8 cellular contexts compared by ENCODE assay signal in the genomic region with DNA sequence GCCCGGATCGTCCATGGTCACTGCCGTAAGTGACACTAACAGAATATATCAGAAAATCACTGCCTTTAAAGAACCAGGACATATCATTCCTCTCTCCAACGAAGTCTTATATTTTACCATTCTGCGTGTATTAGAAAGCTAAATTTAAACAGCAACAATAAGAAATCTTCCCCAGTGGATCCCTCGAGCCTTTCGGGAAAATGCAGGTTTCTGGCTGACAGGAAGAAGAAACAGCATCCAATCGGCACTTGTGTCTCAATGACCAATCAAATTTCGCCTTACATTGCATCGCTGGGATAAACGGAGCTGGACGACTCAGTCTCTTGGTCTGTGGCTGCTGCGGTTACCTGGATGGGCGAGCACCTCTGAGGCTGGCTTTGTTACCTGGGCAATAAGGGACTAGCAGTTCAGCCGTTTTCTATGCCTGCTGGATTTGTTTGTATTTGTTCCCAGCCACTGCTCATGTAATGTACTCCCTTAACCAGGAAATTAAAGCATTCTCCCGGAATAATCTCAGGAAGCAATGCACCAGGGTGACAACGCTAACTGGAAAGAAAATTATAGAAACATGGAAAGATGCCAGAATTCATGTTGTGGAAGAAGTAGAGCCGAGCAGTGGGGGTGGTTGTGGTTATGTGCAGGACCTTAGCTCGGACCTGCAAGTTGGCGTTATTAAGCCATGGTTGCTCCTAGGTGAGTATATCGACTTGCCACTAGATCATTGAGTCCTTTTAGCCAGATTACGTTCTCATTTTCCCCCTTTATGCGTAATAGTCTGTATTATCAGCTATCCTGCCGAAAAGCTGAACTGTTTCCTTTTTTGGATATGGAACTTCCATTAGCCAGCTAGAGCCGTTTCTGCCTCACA. TPM values are rescaled to one million over a fixed set of nuclear protein-coding genes. Genes with fewer than 3 reads are reported as not detected.
A peak's percentile ranks its signal among the peaks of the same experiment; 100 is the strongest.
DNase-seq lines count a peak whose midpoint lies in the region; ATAC-seq lines count a peak whose summit lies in the region.

A gene with protein sequence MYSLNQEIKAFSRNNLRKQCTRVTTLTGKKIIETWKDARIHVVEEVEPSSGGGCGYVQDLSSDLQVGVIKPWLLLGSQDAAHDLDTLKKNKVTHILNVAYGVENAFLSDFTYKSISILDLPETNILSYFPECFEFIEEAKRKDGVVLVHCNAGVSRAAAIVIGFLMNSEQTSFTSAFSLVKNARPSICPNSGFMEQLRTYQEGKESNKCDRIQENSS (plus strand): TSS at position 281 of the 868 bp plus-strand sequence. CDS start 187 bp downstream, at position 468.

- H3K4me3 Mint-ChIP-seq in activated CD4-positive, alpha-beta T cell treated with anti-CD3 and anti-CD28 coated beads, Interleukin-2, amount 10 ng/mL, durations not matched to agents 24 days and 14 days, result peak within 1 kb of the TSS; percentile 85
- H3K4me3 Mint-ChIP-seq in dendritic cell treated with granulocyte-macrophage colony-stimulating factor and Interleukin-4, amounts not matched to agents 40 ng/mL and 50 ng/mL, for 4 days, result peak within 1 kb of the TSS; percentile 86

- H3K27ac ChIP-seq in BLaER1 treated with 17β-estradiol and CSF1 and Interleukin-3, amounts not matched to agents 10 nM and 100 nM, result peak within 1 kb of the TSS in 10 of 11 experiments; percentile 40 to 70 (median 56); a peak in 19 of 22 replicates

- DNase-seq in GM19240 (ENCODE audit: insufficient read length, low spot score), result peak; percentile 60
- DNase-seq in NCI-H524 (lab: John Stamatoyannopoulos, UW), result peak; percentile 86 to 96
- DNase-seq in activated CD4-positive, alpha-beta T cell treated with anti-CD3 and anti-CD28 coated beads, Interleukin-2, amount 10 ng/mL, durations not matched to agents 24 days and 14 days, result peak; percentile 95
- DNase-seq in left lobe of liver (ENCODE audit: low spot score), result peak; percentile 94
- peak; percentile 75 for DNase-seq in stimulated activated CD4-positive, alpha-beta T cell treated with anti-CD3 and anti-CD28 coated beads, Interleukin-2, amount 100 ng/mL, for 4 hours (ENCODE audit: low read depth)

- peak within 1 kb of the TSS; percentile 59 for H3K27ac Mint-ChIP-seq in activated CD4-positive, alpha-beta T cell treated with anti-CD3 and anti-CD28 coated beads, Interleukin-2, amount 10 ng/mL, durations not matched to agents 24 days and 14 days
- peak within 1 kb of the TSS; percentile 61 for H3K27ac Mint-ChIP-seq in dendritic cell treated with granulocyte-macrophage colony-stimulating factor and Interleukin-4, amounts not matched to agents 40 ng/mL and 50 ng/mL, for 4 days

- H3K4me2 ChIP-seq in BLaER1 treated with 17β-estradiol and CSF1 and Interleukin-3, amounts not matched to agents 10 nM and 100 nM, result peak within 1 kb of the TSS; percentile 68 to 87 (median 79)

- H3K9ac ChIP-seq in BLaER1 treated with 17β-estradiol and CSF1 and Interleukin-3, amounts not matched to agents 10 nM and 100 nM, result peak within 1 kb of the TSS; percentile 60 to 75 (median 70); a peak in 21 of 22 replicates

- H3K36me3 Mint-ChIP-seq in activated CD4-positive, alpha-beta T cell treated with anti-CD3 and anti-CD28 coated beads, Interleukin-2, amount 10 ng/mL, durations not matched to agents 24 days and 14 days (ENCODE audit: low read depth), result no peaks in the 10 kb centered on the region
- no peaks in the 10 kb centered on the region for H3K36me3 Mint-ChIP-seq in dendritic cell treated with granulocyte-macrophage colony-stimulating factor and Interleukin-4, amounts not matched to agents 40 ng/mL and 50 ng/mL, for 4 days (ENCODE audit: low read depth)

- H3K9me3 ChIP-seq in BLaER1 treated with 17β-estradiol and CSF1 and Interleukin-3, amounts not matched to agents 10 nM and 100 nM (replicated peaks in 1 of 11), result no peaks in the 10 kb centered on the region

- H3K4me1 Mint-ChIP-seq in activated CD4-positive, alpha-beta T cell treated with anti-CD3 and anti-CD28 coated beads, Interleukin-2, amount 10 ng/mL, durations not matched to agents 24 days and 14 days, result peaks cover 13% of the 10 kb centered on the region
- H3K4me1 Mint-ChIP-seq in dendritic cell treated with granulocyte-macrophage colony-stimulating factor and Interleukin-4, amounts not matched to agents 40 ng/mL and 50 ng/mL, for 4 days (ENCODE audit: low read depth), result no peaks in the 10 kb centered on the region

- no peaks in the 10 kb centered on the region for H4K20me1 ChIP-seq in BLaER1 treated with 17β-estradiol and CSF1 and Interleukin-3, amounts not matched to agents 10 nM and 100 nM

- ATAC-seq in HG03457 (IDR thresholded peaks at IDR 0.05; ENCODE audit: unreplicated experiment), result peak; percentile 95
- ATAC-seq in left lobe of liver, result peak; percentile 98

- intact Hi-C loops in activated CD4-positive, alpha-beta T cell treated with anti-CD3 and anti-CD28 coated beads, Interleukin-2, amount 10 ng/mL, durations not matched to agents 24 days and 14 days (cut with micrococcal nuclease), result loop anchor here (1.0 kb wide), 2 partner anchors 40 to 46 kb away; a partner anchor contains a TSS
- intact Hi-C loops in dendritic cell treated with granulocyte-macrophage colony-stimulating factor and Interleukin-4, amounts not matched to agents 40 ng/mL and 50 ng/mL, for 4 days (cut with micrococcal nuclease), result loop anchor here (2.0 kb wide), 1 partner anchor 46 kb away; a partner anchor contains a TSS

- no peaks in the 10 kb centered on the region for H3K27me3 ChIP-seq in BLaER1 treated with 17β-estradiol and CSF1 and Interleukin-3, amounts not matched to agents 10 nM and 100 nM

- peaks cover 4% of the 10 kb centered on the region for H3K27me3 Mint-ChIP-seq in activated CD4-positive, alpha-beta T cell treated with anti-CD3 and anti-CD28 coated beads, Interleukin-2, amount 10 ng/mL, durations not matched to agents 24 days and 14 days
- peaks cover 19% of the 10 kb centered on the region for H3K27me3 Mint-ChIP-seq in dendritic cell treated with granulocyte-macrophage colony-stimulating factor and Interleukin-4, amounts not matched to agents 40 ng/mL and 50 ng/mL, for 4 days

- no peaks in the 10 kb centered on the region for H3K36me3 ChIP-seq in BLaER1 treated with 17β-estradiol and CSF1 and Interleukin-3, amounts not matched to agents 10 nM and 100 nM

- peaks cover 5 to 16% (median 12%) of the 10 kb centered on the region in 10 experiments; a peak in 17 of 20 replicates for H3K4me1 ChIP-seq in BLaER1 treated with 17β-estradiol and CSF1 and Interleukin-3, amounts not matched to agents 10 nM and 100 nM

- peak within 1 kb of the TSS; percentile 68 to 82 (median 75) for H3K4me3 ChIP-seq in BLaER1 treated with 17β-estradiol and CSF1 and Interleukin-3, amounts not matched to agents 10 nM and 100 nM

- H3K9me3 Mint-ChIP-seq in activated CD4-positive, alpha-beta T cell treated with anti-CD3 and anti-CD28 coated beads, Interleukin-2, amount 10 ng/mL, durations not matched to agents 24 days and 14 days, result no peaks in the 10 kb centered on the region
- no peaks in the 10 kb centered on the region for H3K9me3 Mint-ChIP-seq in dendritic cell treated with granulocyte-macrophage colony-stimulating factor and Interleukin-4, amounts not matched to agents 40 ng/mL and 50 ng/mL, for 4 days

RNA-seq across cellular contexts. Expression of the gene that starts here (rescaled TPM):
- 1.0 and 2.3 TPM in 2 replicates for total RNA-seq in activated CD4-positive, alpha-beta T cell treated with anti-CD3 and anti-CD28 coated beads, Interleukin-2, amount 10 ng/mL, durations not matched to agents 24 days and 14 days
- total RNA-seq in left lobe of liver, result 1.2 TPM

Comparison
In these comparisons a context has a peak if more than half of its experiments do, and no peak if none do; other contexts are left out.
1. Peak in every context shown above with its lines: DNase-seq, ATAC-seq, H3K4me3 ChIP-seq and H3K27ac ChIP-seq.